Comparison of ENCODE assay signal across 8 cellular contexts in genomic region chr22:26479792-26480610, GRCh38. TPM values are rescaled to one million over a fixed set of nuclear protein-coding genes. Genes with fewer than 3 reads are reported as not detected.
DNase-seq lines count a peak whose midpoint lies in the region; ATAC-seq and TF ChIP-seq lines count a peak whose summit lies in the region.

No MANE protein-coding gene starts in this region.

- H3K4me1 ChIP-seq in foreskin keratinocyte (peaks cover 16% of the 10 kb centered on the region), stomach (peaks cover 49 to 69% (median 56%) of the 10 kb centered on the region in 4 donors)

- peak overlapping the region in 3 of 4 donors; percentile 20 to 34 (median 24) for H3K4me3 ChIP-seq in stomach

- H3K27ac Mint-ChIP-seq in activated CD8-positive, alpha-beta memory T cell treated with anti-CD3 and anti-CD28 coated beads, Interleukin-2, amount 10 ng/mL, durations not matched to agents 7 days and 5 days: peak overlapping the region; percentile 86

- H3K36me3 Mint-ChIP-seq in activated CD8-positive, alpha-beta memory T cell treated with anti-CD3 and anti-CD28 coated beads, Interleukin-2, amount 10 ng/mL, durations not matched to agents 7 days and 5 days: peaks cover 31% of the 10 kb centered on the region

- no peak for TF ChIP-seq EP300 in stomach (IDR thresholded peaks at IDR 0.05)

- no peak for TF ChIP-seq CTCF in foreskin keratinocyte (conservative IDR thresholded peaks at IDR 0.05)
- TF ChIP-seq CTCF in stomach (IDR thresholded peaks at IDR 0.05): no peak

- H3K27me3 ChIP-seq in foreskin keratinocyte (no peaks in the 10 kb centered on the region), stomach (no peaks in the 10 kb centered on the region)

- WGBS in stomach, 5 donors: 36 to 54% (median 53%) methylated on average over 12 of the region's 12 CpGs

- TF ChIP-seq POLR2A in stomach (IDR thresholded peaks at IDR 0.05): no peak

- DNase-seq in activated CD8-positive, alpha-beta memory T cell treated with anti-CD3 and anti-CD28 coated beads, Interleukin-2, amount 10 ng/mL, durations not matched to agents 7 days and 5 days: no peak
- DNase-seq in activated CD8-positive, alpha-beta memory T cell treated with anti-CD3 and anti-CD28 coated beads, Interleukin-2, amount 50 U/mL, for 4 hours: no peak
- DNase-seq in SKM-1 (lab: John Stamatoyannopoulos, UW; ENCODE audit: unreplicated experiment) (peak; percentile 29), foreskin keratinocyte (no peak), stomach (no peak), activated gamma-delta T cell treated with Interleukin-2 at 50 U/mL for 16 hours (no peak), 8988T (no peak)

- peak overlapping the region; percentile 70 for H3K4me3 Mint-ChIP-seq in activated CD8-positive, alpha-beta memory T cell treated with anti-CD3 and anti-CD28 coated beads, Interleukin-2, amount 10 ng/mL, durations not matched to agents 7 days and 5 days

- no peaks in the 10 kb centered on the region for H3K9me3 ChIP-seq in stomach

- peaks cover 10 to 43% (median 35%) of the 10 kb centered on the region in 4 donors for H3K36me3 ChIP-seq in stomach

- peaks cover 73% of the 10 kb centered on the region for H3K4me1 Mint-ChIP-seq in activated CD8-positive, alpha-beta memory T cell treated with anti-CD3 and anti-CD28 coated beads, Interleukin-2, amount 10 ng/mL, durations not matched to agents 7 days and 5 days

- H3K9me3 Mint-ChIP-seq in activated CD8-positive, alpha-beta memory T cell treated with anti-CD3 and anti-CD28 coated beads, Interleukin-2, amount 10 ng/mL, durations not matched to agents 7 days and 5 days (ENCODE audit: low read depth): no peaks in the 10 kb centered on the region

- intact Hi-C loops in stomach (cut with DNase I; ENCODE audit: low total_unique reads): no loop called here

- CTCF ChIA-PET in activated CD8-positive, alpha-beta memory T cell treated with anti-CD3 and anti-CD28 coated beads, Interleukin-2, amount 10 ng/mL, durations not matched to agents 7 days and 5 days (lab: Charles Lee): interaction anchor here (0.9 to 2.7 kb wide), 7 partner anchors 19 to 186 kb away, joined by 3 to 12 read pairs (median 6); no protein-coding TSS in a partner anchor

- ATAC-seq in activated CD8-positive, alpha-beta memory T cell treated with anti-CD3 and anti-CD28 coated beads, Interleukin-2, amount 10 ng/mL, durations not matched to agents 7 days and 5 days: no peak
- ATAC-seq in foreskin keratinocyte (no peak), HG02885 (IDR thresholded peaks at IDR 0.05; ENCODE audit: poor library complexity, unreplicated experiment) (no peak)

- H3K27ac ChIP-seq in foreskin keratinocyte (peak overlapping the region; percentile 4), stomach (peak overlapping the region in 4 of 5 donors; percentile 38 to 65 (median 56))

- no peaks in the 10 kb centered on the region for H3K27me3 Mint-ChIP-seq in activated CD8-positive, alpha-beta memory T cell treated with anti-CD3 and anti-CD28 coated beads, Interleukin-2, amount 10 ng/mL, durations not matched to agents 7 days and 5 days

RNA-seq across cellular contexts. Expression of gene HPS4, which starts 3.6 kb away (rescaled TPM):
- total RNA-seq in activated CD8-positive, alpha-beta memory T cell treated with anti-CD3 and anti-CD28 coated beads, Interleukin-2, amount 10 ng/mL, durations not matched to agents 7 days and 5 days: 10 to 100 TPM; 39.3 to 41.2 TPM
- total RNA-seq in foreskin keratinocyte: 31.3 and 33.7 TPM in 2 replicates
- polyA plus RNA-seq in foreskin keratinocyte: 13.1 and 14.7 TPM in 2 replicates
- total RNA-seq in stomach: 10 to 100 TPM; 12.3 to 46.1 (median 42.7) TPM
- 10 to 100 TPM; 10.3 to 15.1 (median 13.4) TPM for polyA plus RNA-seq in stomach

RNA-seq across cellular contexts. Expression of gene SRRD, which starts 3.7 kb away (rescaled TPM):
- 10 to 100 TPM; 17.5 to 22.6 TPM for total RNA-seq in activated CD8-positive, alpha-beta memory T cell treated with anti-CD3 and anti-CD28 coated beads, Interleukin-2, amount 10 ng/mL, durations not matched to agents 7 days and 5 days
- 27.1 and 32.5 TPM in 2 replicates for total RNA-seq in foreskin keratinocyte
- polyA plus RNA-seq in foreskin keratinocyte: 36.0 and 41.8 TPM in 2 replicates
- total RNA-seq in stomach: 10 to 100 TPM in 3 of 5 donors, 1 to 10 TPM in 2; 4.0 to 64.2 (median 10.8) TPM
- 10 to 100 TPM in 1 of 3 donors, 1 to 10 TPM in 2; 6.8 to 16.2 (median 9.2) TPM for polyA plus RNA-seq in stomach

RNA-seq across cellular contexts. Expression of gene TFIP11, which starts 32.3 kb away (rescaled TPM):
- 10 to 100 TPM; 58.0 to 64.8 TPM for total RNA-seq in activated CD8-positive, alpha-beta memory T cell treated with anti-CD3 and anti-CD28 coated beads, Interleukin-2, amount 10 ng/mL, durations not matched to agents 7 days and 5 days
- total RNA-seq in foreskin keratinocyte: 27.4 and 28.2 TPM in 2 replicates
- polyA plus RNA-seq in foreskin keratinocyte: 25.3 and 25.7 TPM in 2 replicates
- total RNA-seq in stomach: 10 to 100 TPM; 11.6 to 48.7 (median 22.8) TPM
- polyA plus RNA-seq in stomach: 10 to 100 TPM; 11.6 to 24.7 (median 15.1) TPM

RNA-seq across cellular contexts. Expression of gene ASPHD2, which starts 50.9 kb away (rescaled TPM):
- total RNA-seq in activated CD8-positive, alpha-beta memory T cell treated with anti-CD3 and anti-CD28 coated beads, Interleukin-2, amount 10 ng/mL, durations not matched to agents 7 days and 5 days: 10 to 100 TPM; 15.3 to 17.0 TPM
- 7.3 and 9.5 TPM in 2 replicates for total RNA-seq in foreskin keratinocyte
- 5.4 and 6.1 TPM in 2 replicates for polyA plus RNA-seq in foreskin keratinocyte
- total RNA-seq in stomach: 10 to 100 TPM in 2 of 5 donors, 1 to 10 TPM in 1, under 1 TPM in 2; 0.45 to 48.4 (median 6.1) TPM
- 1 to 10 TPM in 2 of 3 donors, under 1 TPM in 1; 0.93 to 6.0 (median 1.9) TPM for polyA plus RNA-seq in stomach
